Comparison of ENCODE assay signal across 25 cellular contexts in the genomic region with DNA sequence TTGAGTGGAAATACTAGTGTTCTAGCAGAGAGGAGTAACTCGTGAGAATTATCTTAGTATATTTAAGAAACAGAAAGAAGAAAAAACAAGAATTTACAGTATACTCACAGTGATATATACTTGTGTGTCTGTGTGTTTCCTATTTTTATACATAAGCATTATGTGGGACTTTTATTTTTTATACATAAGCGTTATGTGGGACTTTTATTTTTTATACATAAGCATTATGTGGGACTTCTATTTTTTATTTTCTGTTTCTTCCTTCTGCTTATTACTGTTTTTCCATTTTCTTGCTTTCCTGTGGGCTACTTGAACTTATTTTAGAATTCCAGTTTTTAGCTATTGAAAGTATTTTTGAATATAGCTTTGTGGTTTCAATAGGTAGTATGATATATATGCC.
"Had no signal": no experiment of that assay in that cellular context is flagged by ENCODE, and none has a peak within 500 bp of the region (broad histone marks: within the 10 kb centered on the region; RNA-seq: fewer than 3 reads in every experiment).

No MANE protein-coding gene starts in this region.

- H3K4me1 ChIP-seq: esophagus muscularis mucosa, foreskin keratinocyte, gastroesophageal sphincter, heart left ventricle, left ventricle myocardium inferior, lower lobe of right lung had no signal

- H3K4me3 ChIP-seq: coronary artery, dorsolateral prefrontal cortex, esophagus muscularis mucosa, gastroesophageal sphincter, heart left ventricle, hepatocyte, left ventricle myocardium inferior, lower lobe of right lung, mucosa of descending colon had no signal

- DNase-seq: dermis blood vessel endothelial cell; dorsolateral prefrontal cortex; effector CD4-positive, alpha-beta T cell; effector memory CD4-positive, alpha-beta T cell; foreskin keratinocyte; heart left ventricle; hypothalamus; immature natural killer cell; islet precursor cell; kidney; kidney glomerular epithelial cell; left colon; left ventricle myocardium inferior; lower lobe of right lung; mesenchymal stem cell; mucosa of descending colon; naive B cell had no signal

- FAIRE-seq: colon, endothelial cell of umbilical vein, frontal cortex, kidney had no signal

- H3K27ac ChIP-seq: coronary artery, dorsolateral prefrontal cortex, esophagus muscularis mucosa, foreskin keratinocyte, gastroesophageal sphincter, heart left ventricle, hepatocyte, left ventricle myocardium inferior, lower lobe of right lung had no signal

- H2AFZ ChIP-seq: hepatocyte had no signal

- H3K4me2 ChIP-seq: hepatocyte had no signal

- ATAC-seq: foreskin keratinocyte, gastroesophageal sphincter, heart left ventricle, left colon, left lobe of liver, lower lobe of right lung, mucosa of descending colon had no signal

- H3K79me2 ChIP-seq: hepatocyte had no signal

- H3K36me3 ChIP-seq: esophagus muscularis mucosa, gastroesophageal sphincter, heart left ventricle, lower lobe of right lung had no signal

- H3K27me3 ChIP-seq: esophagus muscularis mucosa, foreskin keratinocyte, gastroesophageal sphincter, heart left ventricle, hepatocyte had no signal
